9 cellular contexts compared by ENCODE assay signal in genomic region chr9:2016411-2017208, GRCh38. TPM values are rescaled to one million over a fixed set of nuclear protein-coding genes. Genes with fewer than 3 reads are reported as not detected.
DNase-seq lines count a peak whose midpoint lies in the region; ATAC-seq, FAIRE-seq and TF ChIP-seq lines count a peak whose summit lies in the region.
"Had no signal": no experiment of that assay in that cellular context is flagged by ENCODE, and none has a peak within 500 bp of the region (broad histone marks: within the 10 kb centered on the region; RNA-seq: fewer than 3 reads in every experiment).

No MANE protein-coding gene starts in this region.

- no peaks in the 10 kb centered on the region for H3K36me3 ChIP-seq in bronchial epithelial cell (ENCODE audit: control insufficient read depth, insufficient read depth, low read length)

- peak overlapping the region; percentile 90 for H3K27ac ChIP-seq in VCaP

- DNase-seq in DMS79 treated with DMSO at 0.1 percent for 48 hours (lab: John Stamatoyannopoulos, UW) (peak; percentile 24), DMS79 (lab: John Stamatoyannopoulos, UW) (no peak), NCI-H1048 (lab: John Stamatoyannopoulos, UW) (peak; percentile 32), bronchial epithelial cell (ENCODE audit: low read depth) (peak; percentile 74), iris pigment epithelial cell (ENCODE audit: low read depth) (peak; percentile 78), smooth muscle cell of the brain vasculature (ENCODE audit: low read depth, low spot score) (peak; percentile 31)

- ATAC-seq in GM21390 (IDR thresholded peaks at IDR 0.05; ENCODE audit: unreplicated experiment): no peak

- H3K27me3 ChIP-seq in bronchial epithelial cell (ENCODE audit: control insufficient read depth, insufficient read depth, low read length): no peaks in the 10 kb centered on the region

- H3K4me3 ChIP-seq in bronchial epithelial cell (ENCODE audit: low read depth, low read length): peak overlapping the region; percentile 87

- TF ChIP-seq CTCF in VCaP (conservative IDR thresholded peaks at IDR 0.05) (peak; percentile 21), bronchial epithelial cell (IDR thresholded peaks at IDR 0.05; ENCODE audit: insufficient read depth, low read length, severe bottlenecking) (no peak)

- FAIRE-seq in bronchial epithelial cell (lab: Jason Lieb, UNC): no peak
- FAIRE-seq: A204.1 had no signal

RNA-seq across cellular contexts. Expression of gene SMARCA2, which starts 1.5 kb away (rescaled TPM):
- total RNA-seq in bronchial epithelial cell: 19.7 and 31.0 TPM in 2 replicates
